ENCODE assay signal across 8 cellular contexts in the genomic region with DNA sequence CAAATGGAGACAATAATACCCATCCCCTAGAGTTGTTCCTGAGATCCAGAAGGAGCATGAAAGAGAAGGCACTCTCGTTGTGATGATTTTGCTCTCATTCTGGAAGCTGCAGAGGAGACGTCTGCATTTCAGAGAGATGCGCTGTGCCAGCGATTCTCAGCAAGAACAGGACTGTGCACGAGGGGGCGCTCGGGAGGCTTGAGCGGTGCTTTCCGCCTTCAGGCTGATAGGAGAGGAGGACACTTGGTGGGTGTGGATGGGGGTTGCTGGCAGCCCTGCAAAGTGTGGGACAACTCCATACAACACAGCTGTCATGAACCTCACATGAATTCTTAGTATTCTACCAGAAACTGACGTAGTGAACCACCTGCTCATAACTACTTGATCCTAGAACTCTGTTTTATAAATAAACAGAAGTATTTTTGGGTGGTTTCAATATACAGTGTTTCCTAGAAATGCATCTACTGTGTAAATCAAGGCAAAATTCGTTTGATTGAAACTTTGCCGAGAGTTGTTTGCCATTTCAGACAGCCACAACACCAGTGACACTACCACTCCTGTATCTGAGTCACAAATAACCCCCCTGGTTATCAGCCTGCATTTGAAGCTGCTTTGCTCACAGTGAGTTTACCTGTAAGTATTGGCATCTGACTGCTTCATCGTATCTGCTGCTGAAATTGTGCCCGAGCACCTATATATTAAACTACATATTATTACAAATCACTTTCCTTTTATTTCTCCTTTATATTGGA. TPM values are rescaled to one million over a fixed set of nuclear protein-coding genes. Genes with fewer than 3 reads are reported as not detected.
DNase-seq lines count a peak whose midpoint lies in the region; ATAC-seq and TF ChIP-seq lines count a peak whose summit lies in the region.

No MANE protein-coding gene starts in this region.

- BruUV-seq in Calu3 (replicated peaks; lab: Mats Ljungman, UMichigan) = no TSS peak

- H3K27ac Mint-ChIP-seq in Calu3 (ENCODE audit: unreplicated experiment) = no peak overlapping the region

- peak; percentile 94 for DNase-seq in Calu3
- peak; percentile 39 for DNase-seq in LoVo (ENCODE audit: low spot score)
- peak; percentile 40 for DNase-seq in SHP77 treated with DMSO at 0.1 percent for 48 hours (lab: John Stamatoyannopoulos, UW)
- DNase-seq in activated effector memory CD4-positive, alpha-beta T cell treated with anti-CD3 and anti-CD28 coated beads, Interleukin-2, amount 50 U/mL, for 16 hours = peak; percentile 87
- DNase-seq in germinal center (ENCODE audit: low spot score) = peak; percentile 51
- peak; percentile 54 to 85 (median 74) for DNase-seq in ovary
- peak; percentile 68 to 77 for DNase-seq in tibial artery

- no peak for TF ChIP-seq POLR2A in ovary (IDR thresholded peaks at IDR 0.05)

- H3K36me3 ChIP-seq in ovary (no peaks in the 10 kb centered on the region), tibial artery (no peaks in the 10 kb centered on the region)

- H3K4me1 ChIP-seq in ovary (ENCODE audit: insufficient read depth) = peaks cover 2% of the 10 kb centered on the region
- H3K4me1 ChIP-seq in tibial artery = peaks cover 0 to 5% (median 0%) of the 10 kb centered on the region in 4 donors

- H3K4me1 Mint-ChIP-seq in Calu3 (ENCODE audit: low read depth, unreplicated experiment) = no peaks in the 10 kb centered on the region

- H3K27ac ChIP-seq in ovary = no peak overlapping the region
- no peak overlapping the region for H3K27ac ChIP-seq in tibial artery

- no peaks in the 10 kb centered on the region for H3K9me3 Mint-ChIP-seq in Calu3 (ENCODE audit: low read depth, unreplicated experiment)

- no peaks in the 10 kb centered on the region for H3K36me3 Mint-ChIP-seq in Calu3 (ENCODE audit: insufficient read depth, unreplicated experiment)

- TF ChIP-seq EP300 in ovary (IDR thresholded peaks at IDR 0.05) = no peak

- no peaks in the 10 kb centered on the region for H3K9me3 ChIP-seq in ovary
- H3K9me3 ChIP-seq in tibial artery = no peaks in the 10 kb centered on the region

- whole genome bisulfite sequencing in ovary, 3 donors = 18 to 21% (median 20%) methylated on average over 14 of the region's 14 CpGs

- H3K27me3 Mint-ChIP-seq in Calu3 (ENCODE audit: unreplicated experiment) = peaks cover 84% of the 10 kb centered on the region

- intact Hi-C loops in Calu3 (cut with micrococcal nuclease; ENCODE audit: unreplicated experiment) (loop anchor here (1.0 kb wide), 2 partner anchors 94 to 181 kb away; no protein-coding TSS in a partner anchor), ovary (cut with DNase I) (loop anchor here (5.0 to 10.0 kb wide), 2 partner anchors 91 to 93 kb away; no protein-coding TSS in a partner anchor), tibial artery (cut with DNase I; ENCODE audit: low total_unique reads) (no loop called here)

- no peak overlapping the region for H3K4me3 ChIP-seq in ovary
- no peak overlapping the region for H3K4me3 ChIP-seq in tibial artery

- ATAC-seq in GM21528 (IDR thresholded peaks at IDR 0.05; ENCODE audit: low FRiP score, unreplicated experiment) = peak; percentile 75

- H3K27me3 ChIP-seq in ovary = no peaks in the 10 kb centered on the region
- peaks cover 0 to 4% of the 10 kb centered on the region in 2 donors for H3K27me3 ChIP-seq in tibial artery

- CTCF ChIA-PET in Calu3 (lab: Charles Lee) = interaction anchor here (1.1 to 1.2 kb wide), 2 partner anchors 28 to 94 kb away, joined by 3 read pairs; no protein-coding TSS in a partner anchor

- TF ChIP-seq CTCF in Calu3 (IDR thresholded peaks at IDR 0.05; ENCODE audit: unreplicated experiment) (peak; percentile 96), ovary (IDR thresholded peaks at IDR 0.05) (peak; percentile 48 to 63 (median 52)), tibial artery (IDR thresholded peaks at IDR 0.05) (peak; percentile 65 to 74)

- no peak overlapping the region for H3K4me3 Mint-ChIP-seq in Calu3 (ENCODE audit: low read depth, unreplicated experiment)

RNA-seq across cellular contexts. Expression of gene SPSB4, which starts 39.5 kb away (rescaled TPM):
- total RNA-seq in Calu3 (2022) (not detected in 2 replicates), ovary (under 1 TPM in 2 of 7 donors, not detected in 5; 0.11 to 0.13 TPM)
- polyA plus RNA-seq in ovary = under 1 TPM; 0.07 to 0.57 TPM

Comparison
In these comparisons a context has a peak if more than half of its experiments do, and no peak if none do; other contexts are left out.
1. DNase-seq: peak in every context shown above with its lines; median percentile 94 in Calu3; 87 in activated effector memory CD4-positive, alpha-beta T cell treated with anti-CD3 and anti-CD28 coated beads, Interleukin-2, amount 50 U/mL, for 16 hours; 74 in ovary; 72 in tibial artery; 51 in germinal center; 40 in SHP77 treated with DMSO at 0.1 percent for 48 hours; 39 in LoVo.